In genomic region chr18:24987271-24987932, GRCh38 we compare ENCODE assay signal across 13 cellular contexts.
A peak's percentile ranks its signal among the peaks of the same experiment; 100 is the strongest.
DNase-seq lines count a peak whose midpoint lies in the region; TF ChIP-seq lines count a peak whose summit lies in the region.
"Had no signal": no experiment of that assay in that cellular context is flagged by ENCODE, and none has a peak within 500 bp of the region (broad histone marks: within the 10 kb centered on the region; RNA-seq: fewer than 3 reads in every experiment).

No MANE protein-coding gene starts in this region.

- peak overlapping the region; percentile 64 for H3K27ac ChIP-seq in vagina

- DNase-seq in NCI-H2107 treated with DMSO at 0.1 percent for 48 hours (lab: John Stamatoyannopoulos, UW; ENCODE audit: unreplicated experiment) = peak; percentile 0
- no peak for DNase-seq in NCI-H2107 (lab: John Stamatoyannopoulos, UW)
- DNase-seq in foreskin fibroblast = peak; percentile 62 to 80
- DNase-seq in nephron progenitor cell = peak; percentile 37
- no peak for DNase-seq in vagina (ENCODE audit: extremely low spot score in 2 of 2)
- DNase-seq in SHP77 (lab: John Stamatoyannopoulos, UW) = no peak
- DNase-seq in HEK293T (ENCODE audit: extremely low spot score) = no peak
- DNase-seq in HuH-7.5 (ENCODE audit: low spot score) = no peak
- DNase-seq: 8988T; effector memory CD8-positive, alpha-beta T cell; KBM-7; NCI-H446 treated with DMSO at 0.1 percent for 48 hours had no signal

- no peak for TF ChIP-seq POLR2A in vagina (IDR thresholded peaks at IDR 0.05)

- peaks cover 7% of the 10 kb centered on the region for H3K36me3 Mint-ChIP-seq in nephron progenitor cell (ENCODE audit: low read depth)
- H3K36me3 Mint-ChIP-seq: activated naive CD8-positive, alpha-beta T cell had no signal

- CTCF ChIA-PET in HEK293T (lab: Yijun Ruan, JAX) = no interaction called here

- H3K27me3 Mint-ChIP-seq in nephron progenitor cell (ENCODE audit: low read depth, poor library complexity) = peaks cover 3% of the 10 kb centered on the region

- no peaks in the 10 kb centered on the region for H3K36me3 ChIP-seq in vagina

- POLR2A ChIA-PET in HEK293T (lab: Yijun Ruan, JAX) = no interaction called here

- no peaks in the 10 kb centered on the region for H3K9me3 Mint-ChIP-seq in nephron progenitor cell

- peaks cover 34% of the 10 kb centered on the region for H3K4me1 ChIP-seq in vagina

- H3K4me3 ChIP-seq in foreskin fibroblast (ENCODE audit: low read depth in 1 of 2, low read length in 2 of 2) (peak overlapping the region; percentile 1 to 21), vagina (no peak overlapping the region)

- peaks cover 64% of the 10 kb centered on the region for H3K4me1 Mint-ChIP-seq in nephron progenitor cell

- intact Hi-C loops in vagina (cut with DNase I) = no loop called here

- H3K27ac Mint-ChIP-seq in nephron progenitor cell = peak overlapping the region; percentile 96
- H3K27ac Mint-ChIP-seq: activated naive CD8-positive, alpha-beta T cell; effector memory CD8-positive, alpha-beta T cell had no signal

- no peaks in the 10 kb centered on the region for H3K27me3 ChIP-seq in vagina

- TF ChIP-seq CTCF in foreskin fibroblast (IDR thresholded peaks at IDR 0.05; ENCODE audit: low read depth, low read length) = no peak
- TF ChIP-seq CTCF in nephron progenitor cell (IDR thresholded peaks at IDR 0.05) = no peak
- TF ChIP-seq CTCF in vagina (IDR thresholded peaks at IDR 0.05) = no peak

- peak overlapping the region; percentile 43 for H3K4me3 Mint-ChIP-seq in nephron progenitor cell
- H3K4me3 Mint-ChIP-seq: activated naive CD8-positive, alpha-beta T cell; effector memory CD8-positive, alpha-beta T cell had no signal

- H3K9me3 ChIP-seq in vagina = no peaks in the 10 kb centered on the region

TF ChIP-seq in HEK293T, 16 proteins besides CTCF, POLR2A, EP300 and RAD21:
- TF ChIP-seq CTBP1 (IDR thresholded peaks at IDR 0.05; ENCODE audit: borderline replicate concordance) (no peak), TARDBP (IDR thresholded peaks at IDR 0.05) (no peak), ZNF384 (IDR thresholded peaks at IDR 0.05) (no peak), BHLHE40 (IDR thresholded peaks at IDR 0.05; ENCODE audit: borderline replicate concordance) (no peak), FOXA1 (IDR thresholded peaks at IDR 0.05) (no peak), HDGF (IDR thresholded peaks at IDR 0.05; ENCODE audit: borderline replicate concordance) (no peak), LEF1 (IDR thresholded peaks at IDR 0.05; ENCODE audit: borderline replicate concordance) (no peak), SUZ12 (IDR thresholded peaks at IDR 0.05) (no peak), NFRKB (IDR thresholded peaks at IDR 0.05) (no peak)

Comparison
In these comparisons a context has a peak if more than half of its experiments do, and no peak if none do; other contexts are left out.
1. DNase-seq: peak in NCI-H2107 treated with DMSO at 0.1 percent for 48 hours (single experiment), foreskin fibroblast (2 of 2) and nephron progenitor cell (single experiment); none in NCI-H2107 (single experiment), vagina (0 of 2), SHP77 (0 of 2), HEK293T (single experiment) and HuH-7.5 (single experiment).
2. H3K4me3 ChIP-seq: peak in foreskin fibroblast (2 of 2); none in vagina (0 of 2).